ENCODE assay signal across 8 cellular contexts in the genomic region with DNA sequence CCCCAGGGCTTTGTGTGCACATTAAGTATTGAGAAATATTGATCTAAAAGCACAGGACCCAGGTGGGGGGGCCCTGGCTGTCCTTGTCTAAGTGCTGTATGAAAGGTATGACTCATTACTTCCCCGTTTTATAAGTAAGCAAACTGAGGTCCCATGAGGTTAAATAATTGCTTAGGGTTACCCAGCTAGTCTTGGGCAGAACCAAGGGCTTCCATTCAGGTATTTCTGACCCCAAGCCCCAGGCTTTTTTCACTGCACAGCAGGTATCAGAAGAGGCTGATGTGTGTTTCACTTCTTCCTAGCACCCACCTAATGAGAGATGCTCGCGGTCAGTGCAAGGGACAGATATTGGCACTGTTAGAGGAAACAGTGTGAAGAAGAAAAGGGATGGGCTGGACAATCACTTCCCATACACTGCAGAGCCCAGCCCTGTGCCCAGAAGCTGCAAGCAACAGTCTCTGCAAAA. TPM values are rescaled to one million over a fixed set of nuclear protein-coding genes. Genes with fewer than 3 reads are reported as not detected.
A peak's percentile ranks its signal among the peaks of the same experiment; 100 is the strongest.
DNase-seq lines count a peak whose midpoint lies in the region; ATAC-seq and TF ChIP-seq lines count a peak whose summit lies in the region.

No MANE protein-coding gene starts in this region.

- WGBS in SK-N-SH (ENCODE audit: low lambda C conversion rate), result 64% methylated on average over 3 of the region's 3 CpGs

- H3K4me3 Mint-ChIP-seq in memory B cell, result peak overlapping the region; percentile 77

- no peaks in the 10 kb centered on the region for H3K9me3 Mint-ChIP-seq in memory B cell

- no peak overlapping the region for H2AFZ ChIP-seq in SK-N-SH (ENCODE audit: low read depth)

- no peaks in the 10 kb centered on the region for H3K9me2 ChIP-seq in SK-N-SH

- H3K9ac ChIP-seq in SK-N-SH, result no peak overlapping the region

- peaks cover 15 to 72% of the 10 kb centered on the region in 2 experiments for H3K36me3 ChIP-seq in SK-N-SH (replicated peaks in 1 of 2; ENCODE audit: control insufficient read depth in 1 of 2, insufficient read depth in 2 of 2, low read length in 1 of 2)

- H3K4me1 Mint-ChIP-seq in memory B cell, result peaks cover 48% of the 10 kb centered on the region

- H3K36me3 Mint-ChIP-seq in memory B cell, result no peaks in the 10 kb centered on the region

- DNase-seq in activated CD8-positive, alpha-beta memory T cell treated with anti-CD3 and anti-CD28 coated beads, Interleukin-2, amount 50 U/mL, for 4 hours, result peak; percentile 57
- no peak for DNase-seq in activated CD8-positive, alpha-beta memory T cell treated with anti-CD3 and anti-CD28 coated beads for 24 hours
- peak; percentile 25 for DNase-seq in activated T-helper 9 cell treated with anti-CD3 and anti-CD28 coated beads, Interleukin-2, amount 50 U/mL, for 16 hours (ENCODE audit: low read depth)
- DNase-seq in memory B cell (ENCODE audit: low spot score in 2 of 2), result peak in 1 of 2 donors; percentile 20
- DNase-seq in SK-N-SH, result no peak
- DNase-seq in iPS-NIHi7 (ENCODE audit: extremely low spot score), result no peak

- no peak for TF ChIP-seq RAD21 in SK-N-SH (IDR thresholded peaks at IDR 0.05; ENCODE audit: low read length)

- no peaks in the 10 kb centered on the region for H3F3A ChIP-seq in SK-N-SH (replicated peaks; ENCODE audit: insufficient read depth)

- CTCF ChIA-PET in SK-N-SH (lab: Yijun Ruan, JAX), result interaction anchor here (0.7 to 1.4 kb wide), 2 partner anchors 12 to 20 kb away, joined by 3 read pairs; no protein-coding TSS in a partner anchor

- TF ChIP-seq CTCF in SK-N-SH (IDR thresholded peaks at IDR 0.05), result no peak

- POLR2A ChIA-PET in SK-N-SH (lab: Yijun Ruan, JAX), result no interaction called here

- H3K79me2 ChIP-seq in SK-N-SH (ENCODE audit: insufficient read depth), result no peaks in the 10 kb centered on the region

- no peak overlapping the region for H3K4me2 ChIP-seq in SK-N-SH

- no peak for TF ChIP-seq EP300 in SK-N-SH (IDR thresholded peaks at IDR 0.05; ENCODE audit: borderline replicate concordance in 1 of 2, low read depth in 1 of 2, low read length in 1 of 2)

- no peaks in the 10 kb centered on the region for H4K20me1 ChIP-seq in SK-N-SH (ENCODE audit: insufficient read depth)

- no peaks in the 10 kb centered on the region for H3K27me3 ChIP-seq in SK-N-SH (ENCODE audit: insufficient read depth)

- no peaks in the 10 kb centered on the region for H3K4me1 ChIP-seq in SK-N-SH (ENCODE audit: control insufficient read depth in 1 of 2, insufficient read depth in 2 of 2, low read depth in 1 of 2, low read length in 1 of 2)

- no peak overlapping the region for H3K4me3 ChIP-seq in SK-N-SH (ENCODE audit: low read depth in 2 of 2, low read length in 1 of 2)

- no peak overlapping the region for H3K27ac ChIP-seq in SK-N-SH (ENCODE audit: low read depth in 2 of 2, low read length in 1 of 2)

- no peaks in the 10 kb centered on the region for H3K27me3 Mint-ChIP-seq in memory B cell

- ATAC-seq in HG03520 (IDR thresholded peaks at IDR 0.05; ENCODE audit: unreplicated experiment) (peak; percentile 43), memory B cell (ENCODE audit: low read depth) (peak; percentile 57), GM21528 (IDR thresholded peaks at IDR 0.05; ENCODE audit: low FRiP score, unreplicated experiment) (no peak)

- peak overlapping the region; percentile 79 for H3K27ac Mint-ChIP-seq in memory B cell

- H3K9me3 ChIP-seq in SK-N-SH, result no peaks in the 10 kb centered on the region

TF ChIP-seq in SK-N-SH, 30 proteins besides CTCF, POLR2A, EP300 and RAD21:
- TF ChIP-seq YY1 (IDR thresholded peaks at IDR 0.05; ENCODE audit: low read depth) (no peak), SMC3 (IDR thresholded peaks at IDR 0.05; ENCODE audit: low read depth, low read length) (no peak), FOXJ3 (CRISPR knock-in tag; IDR thresholded peaks at IDR 0.05) (no peak), GABPA (IDR thresholded peaks at IDR 0.05; ENCODE audit: low read depth) (no peak), FOSL2 (IDR thresholded peaks at IDR 0.05; ENCODE audit: borderline replicate concordance, low read depth) (no peak), RCOR1 (IDR thresholded peaks at IDR 0.05; ENCODE audit: low read length) (no peak), RXRA (IDR thresholded peaks at IDR 0.05; ENCODE audit: borderline replicate concordance, low read depth) (no peak), NFIC (IDR thresholded peaks at IDR 0.05; ENCODE audit: borderline replicate concordance) (no peak), CHD2 (IDR thresholded peaks at IDR 0.05; ENCODE audit: low read length, partially characterized antibody) (no peak), JUND (IDR thresholded peaks at IDR 0.05) (no peak), FOXM1 (IDR thresholded peaks at IDR 0.05; ENCODE audit: low read depth) (no peak), ELF1 (IDR thresholded peaks at IDR 0.05) (no peak), SIN3A (IDR thresholded peaks at IDR 0.05; ENCODE audit: borderline replicate concordance, low read depth, low read length) (no peak), EZH2phosphoT487 (IDR thresholded peaks at IDR 0.05; ENCODE audit: borderline replicate concordance, low read depth) (no peak), TAF1 (IDR thresholded peaks at IDR 0.05; ENCODE audit: borderline replicate concordance, low read depth, low read length) (no peak)
- TF ChIP-seq, protein P1, sequence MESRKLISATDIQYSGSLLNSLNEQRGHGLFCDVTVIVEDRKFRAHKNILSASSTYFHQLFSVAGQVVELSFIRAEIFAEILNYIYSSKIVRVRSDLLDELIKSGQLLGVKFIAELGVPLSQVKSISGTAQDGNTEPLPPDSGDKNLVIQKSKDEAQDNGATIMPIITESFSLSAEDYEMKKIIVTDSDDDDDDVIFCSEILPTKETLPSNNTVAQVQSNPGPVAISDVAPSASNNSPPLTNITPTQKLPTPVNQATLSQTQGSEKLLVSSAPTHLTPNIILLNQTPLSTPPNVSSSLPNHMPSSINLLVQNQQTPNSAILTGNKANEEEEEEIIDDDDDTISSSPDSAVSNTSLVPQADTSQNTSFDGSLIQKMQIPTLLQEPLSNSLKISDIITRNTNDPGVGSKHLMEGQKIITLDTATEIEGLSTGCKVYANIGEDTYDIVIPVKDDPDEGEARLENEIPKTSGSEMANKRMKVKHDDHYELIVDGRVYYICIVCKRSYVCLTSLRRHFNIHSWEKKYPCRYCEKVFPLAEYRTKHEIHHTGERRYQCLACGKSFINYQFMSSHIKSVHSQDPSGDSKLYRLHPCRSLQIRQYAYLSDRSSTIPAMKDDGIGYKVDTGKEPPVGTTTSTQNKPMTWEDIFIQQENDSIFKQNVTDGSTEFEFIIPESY (IDR thresholded peaks at IDR 0.05; ENCODE audit: borderline replicate concordance, low read depth), result no peak
- TF ChIP-seq, protein P2, sequence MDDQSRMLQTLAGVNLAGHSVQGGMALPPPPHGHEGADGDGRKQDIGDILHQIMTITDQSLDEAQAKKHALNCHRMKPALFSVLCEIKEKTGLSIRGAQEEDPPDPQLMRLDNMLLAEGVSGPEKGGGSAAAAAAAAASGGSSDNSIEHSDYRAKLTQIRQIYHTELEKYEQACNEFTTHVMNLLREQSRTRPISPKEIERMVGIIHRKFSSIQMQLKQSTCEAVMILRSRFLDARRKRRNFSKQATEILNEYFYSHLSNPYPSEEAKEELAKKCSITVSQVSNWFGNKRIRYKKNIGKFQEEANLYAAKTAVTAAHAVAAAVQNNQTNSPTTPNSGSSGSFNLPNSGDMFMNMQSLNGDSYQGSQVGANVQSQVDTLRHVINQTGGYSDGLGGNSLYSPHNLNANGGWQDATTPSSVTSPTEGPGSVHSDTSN (IDR thresholded peaks at IDR 0.05), result no peak
- TF ChIP-seq, protein P3, sequence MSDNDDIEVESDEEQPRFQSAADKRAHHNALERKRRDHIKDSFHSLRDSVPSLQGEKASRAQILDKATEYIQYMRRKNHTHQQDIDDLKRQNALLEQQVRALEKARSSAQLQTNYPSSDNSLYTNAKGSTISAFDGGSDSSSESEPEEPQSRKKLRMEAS (IDR thresholded peaks at IDR 0.05; ENCODE audit: low read depth), result no peak
- TF ChIP-seq, protein P4, sequence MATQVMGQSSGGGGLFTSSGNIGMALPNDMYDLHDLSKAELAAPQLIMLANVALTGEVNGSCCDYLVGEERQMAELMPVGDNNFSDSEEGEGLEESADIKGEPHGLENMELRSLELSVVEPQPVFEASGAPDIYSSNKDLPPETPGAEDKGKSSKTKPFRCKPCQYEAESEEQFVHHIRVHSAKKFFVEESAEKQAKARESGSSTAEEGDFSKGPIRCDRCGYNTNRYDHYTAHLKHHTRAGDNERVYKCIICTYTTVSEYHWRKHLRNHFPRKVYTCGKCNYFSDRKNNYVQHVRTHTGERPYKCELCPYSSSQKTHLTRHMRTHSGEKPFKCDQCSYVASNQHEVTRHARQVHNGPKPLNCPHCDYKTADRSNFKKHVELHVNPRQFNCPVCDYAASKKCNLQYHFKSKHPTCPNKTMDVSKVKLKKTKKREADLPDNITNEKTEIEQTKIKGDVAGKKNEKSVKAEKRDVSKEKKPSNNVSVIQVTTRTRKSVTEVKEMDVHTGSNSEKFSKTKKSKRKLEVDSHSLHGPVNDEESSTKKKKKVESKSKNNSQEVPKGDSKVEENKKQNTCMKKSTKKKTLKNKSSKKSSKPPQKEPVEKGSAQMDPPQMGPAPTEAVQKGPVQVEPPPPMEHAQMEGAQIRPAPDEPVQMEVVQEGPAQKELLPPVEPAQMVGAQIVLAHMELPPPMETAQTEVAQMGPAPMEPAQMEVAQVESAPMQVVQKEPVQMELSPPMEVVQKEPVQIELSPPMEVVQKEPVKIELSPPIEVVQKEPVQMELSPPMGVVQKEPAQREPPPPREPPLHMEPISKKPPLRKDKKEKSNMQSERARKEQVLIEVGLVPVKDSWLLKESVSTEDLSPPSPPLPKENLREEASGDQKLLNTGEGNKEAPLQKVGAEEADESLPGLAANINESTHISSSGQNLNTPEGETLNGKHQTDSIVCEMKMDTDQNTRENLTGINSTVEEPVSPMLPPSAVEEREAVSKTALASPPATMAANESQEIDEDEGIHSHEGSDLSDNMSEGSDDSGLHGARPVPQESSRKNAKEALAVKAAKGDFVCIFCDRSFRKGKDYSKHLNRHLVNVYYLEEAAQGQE (IDR thresholded peaks at IDR 0.05; ENCODE audit: low read depth, low read length), result no peak

RNA-seq across cellular contexts. Expression of a gene that starts 4.7 kb away (rescaled TPM):
- 0.02 TPM in 1 of 2 replicates, not detected in the other for polyA plus RNA-seq in SK-N-SH (2012; rRNA removed)
- polyA plus RNA-seq in SK-N-SH (2012; cell fraction: cytosol; rRNA removed), result 0.01 and 0.03 TPM in 2 replicates
- 0.01 and 0.17 TPM in 2 replicates for polyA plus RNA-seq in SK-N-SH (2012; cell fraction: nucleus; rRNA removed)

Comparison
In these comparisons a context has a peak if more than half of its experiments do, and no peak if none do; other contexts are left out.
1. DNase-seq: peak in activated CD8-positive, alpha-beta memory T cell treated with anti-CD3 and anti-CD28 coated beads, Interleukin-2, amount 50 U/mL, for 4 hours (single experiment) and activated T-helper 9 cell treated with anti-CD3 and anti-CD28 coated beads, Interleukin-2, amount 50 U/mL, for 16 hours (single experiment); none in activated CD8-positive, alpha-beta memory T cell treated with anti-CD3 and anti-CD28 coated beads for 24 hours (single experiment), SK-N-SH (single experiment) and iPS-NIHi7 (single experiment).